ENCODE assay signal across 1 cellular context in genomic region chr15:64354683-64355558, GRCh38.
TF ChIP-seq lines count a peak whose summit lies in the region.

No MANE protein-coding gene starts in this region.

TF ChIP-seq in IMR-90, 13 proteins besides CTCF, POLR2A, EP300 and RAD21:
- no peak for TF ChIP-seq SMC3 (IDR thresholded peaks at IDR 0.05; ENCODE audit: low read depth, low read length)
